ENCODE assay signal across 20 cellular contexts in the genomic region with DNA sequence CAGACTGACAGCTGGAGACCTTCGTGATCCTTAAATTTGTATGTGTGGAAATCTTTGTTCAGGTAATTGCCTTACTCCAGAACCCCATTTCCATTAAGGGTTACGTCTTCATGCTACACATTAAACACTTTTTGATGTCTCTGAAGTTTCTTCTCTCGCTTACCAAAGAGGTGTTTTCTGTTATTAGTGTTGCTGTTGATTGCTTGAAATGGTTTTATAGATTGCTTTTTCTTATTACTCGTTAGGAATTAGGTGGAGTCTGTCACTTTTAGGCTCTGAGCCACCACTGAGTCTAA.
DNase-seq lines count a peak whose midpoint lies in the region; ATAC-seq and TF ChIP-seq lines count a peak whose summit lies in the region.
"Had no signal": no experiment of that assay in that cellular context is flagged by ENCODE, and none has a peak within 500 bp of the region (broad histone marks: within the 10 kb centered on the region; RNA-seq: fewer than 3 reads in every experiment).

No MANE protein-coding gene starts in this region.

- H3K9ac ChIP-seq in Loucy (ENCODE audit: low read depth, low read length, poor library complexity, severe bottlenecking): no peak overlapping the region

- no peaks in the 10 kb centered on the region for H4K20me1 ChIP-seq in Loucy (ENCODE audit: insufficient read depth, low read length, poor library complexity, severe bottlenecking)

- no peaks in the 10 kb centered on the region for H3K9me3 ChIP-seq in Loucy (ENCODE audit: insufficient read depth, low read depth, low read length)
- H3K9me3 ChIP-seq: Caco-2 had no signal

- peaks cover 5% of the 10 kb centered on the region for H3K9me3 Mint-ChIP-seq in chondrocyte (ENCODE audit: low read depth)
- H3K9me3 Mint-ChIP-seq in stimulated activated memory B cell treated with anti-CD40 and anti-IgM and Interleukin-4, amounts not matched to agents 10 μg/mL and 1 μg/mL and 100 μg/mL, for 72 hours: no peaks in the 10 kb centered on the region

- H3K27me3 Mint-ChIP-seq in chondrocyte (ENCODE audit: low read depth): no peaks in the 10 kb centered on the region
- H3K27me3 Mint-ChIP-seq in stimulated activated memory B cell treated with anti-CD40 and anti-IgM and Interleukin-4, amounts not matched to agents 10 μg/mL and 1 μg/mL and 100 μg/mL, for 72 hours: no peaks in the 10 kb centered on the region
- H3K27me3 Mint-ChIP-seq: activated naive CD8-positive, alpha-beta T cell had no signal

- H3K4me3 Mint-ChIP-seq in chondrocyte (ENCODE audit: unreplicated experiment): no peak overlapping the region
- no peak overlapping the region for H3K4me3 Mint-ChIP-seq in stimulated activated memory B cell treated with anti-CD40 and anti-IgM and Interleukin-4, amounts not matched to agents 10 μg/mL and 1 μg/mL and 100 μg/mL, for 72 hours
- H3K4me3 Mint-ChIP-seq: activated naive CD8-positive, alpha-beta T cell; activated T-helper 1 cell treated with anti-CD3 and anti-CD28 coated beads, Interleukin-12 subunit alpha, Interleukin-12 subunit beta, Interleukin-2, Interleukin-4 antibody, amounts not matched to agents 30 ng/mL and 10 ng/mL and 1 ng/mL, durations not matched to agents 14 hours and 24 hours and 36 hours; WTC11 had no signal

- no peak for ATAC-seq in stimulated activated memory B cell treated with anti-CD40 and anti-IgM and Interleukin-4, amounts not matched to agents 10 μg/mL and 1 μg/mL and 100 μg/mL, for 72 hours
- ATAC-seq in HG02885 (IDR thresholded peaks at IDR 0.05; ENCODE audit: poor library complexity, unreplicated experiment): no peak
- no peak for ATAC-seq in GM21825 (IDR thresholded peaks at IDR 0.05; ENCODE audit: unreplicated experiment)

- no peak overlapping the region for H3K4me3 ChIP-seq in Loucy (ENCODE audit: low read length, poor library complexity, severe bottlenecking)
- H3K4me3 ChIP-seq: ascending aorta, heart left ventricle had no signal

- no peaks in the 10 kb centered on the region for H3K79me2 ChIP-seq in Loucy (ENCODE audit: insufficient read depth, low read length)

- no peaks in the 10 kb centered on the region for H3K4me1 ChIP-seq in Loucy (ENCODE audit: insufficient read depth, low read length, poor library complexity, severe bottlenecking)
- H3K4me1 ChIP-seq: ascending aorta, Caco-2 had no signal

- no peaks in the 10 kb centered on the region for H3K36me3 ChIP-seq in Loucy (ENCODE audit: insufficient read depth, low read length)
- H3K36me3 ChIP-seq: ascending aorta, heart left ventricle had no signal

- H3K27ac Mint-ChIP-seq in chondrocyte (ENCODE audit: unreplicated experiment): no peak overlapping the region
- peak overlapping the region; percentile 30 for H3K27ac Mint-ChIP-seq in stimulated activated memory B cell treated with anti-CD40 and anti-IgM and Interleukin-4, amounts not matched to agents 10 μg/mL and 1 μg/mL and 100 μg/mL, for 72 hours
- H3K27ac Mint-ChIP-seq: activated naive CD8-positive, alpha-beta T cell; activated T-helper 1 cell treated with anti-CD3 and anti-CD28 coated beads, Interleukin-12 subunit alpha, Interleukin-12 subunit beta, Interleukin-2, Interleukin-4 antibody, amounts not matched to agents 30 ng/mL and 10 ng/mL and 1 ng/mL, durations not matched to agents 14 hours and 24 hours and 36 hours; WTC11 had no signal

- no peaks in the 10 kb centered on the region for H3K36me3 Mint-ChIP-seq in chondrocyte (ENCODE audit: low read depth)
- no peaks in the 10 kb centered on the region for H3K36me3 Mint-ChIP-seq in stimulated activated memory B cell treated with anti-CD40 and anti-IgM and Interleukin-4, amounts not matched to agents 10 μg/mL and 1 μg/mL and 100 μg/mL, for 72 hours

- TF ChIP-seq CTCF in Loucy (conservative IDR thresholded peaks at IDR 0.05; ENCODE audit: low read length): 0 out of 2 replicates have a peak, but pooled peaks have one; percentile 29
- TF ChIP-seq CTCF in chondrocyte (IDR thresholded peaks at IDR 0.05): peak; percentile 42

- H3K4me1 Mint-ChIP-seq in chondrocyte (ENCODE audit: low read depth): peaks cover 14% of the 10 kb centered on the region
- H3K4me1 Mint-ChIP-seq in stimulated activated memory B cell treated with anti-CD40 and anti-IgM and Interleukin-4, amounts not matched to agents 10 μg/mL and 1 μg/mL and 100 μg/mL, for 72 hours: peaks cover 24% of the 10 kb centered on the region
- H3K4me1 Mint-ChIP-seq: WTC11 had no signal

- H3F3A ChIP-seq in Loucy (ENCODE audit: low read depth): no peaks in the 10 kb centered on the region

- H2AFZ ChIP-seq in Loucy (ENCODE audit: low read length): peak overlapping the region; percentile 53; the same call in 1 of the 2 replicates

- H3K27me3 ChIP-seq in Loucy (ENCODE audit: insufficient read depth, low read length, poor library complexity, severe bottlenecking): no peaks in the 10 kb centered on the region
- H3K27me3 ChIP-seq: ascending aorta, heart left ventricle had no signal

- no peak overlapping the region for H3K4me2 ChIP-seq in Loucy (ENCODE audit: low read depth, low read length, poor library complexity, severe bottlenecking)

- no peaks in the 10 kb centered on the region for H3K9me2 ChIP-seq in Loucy (replicated peaks; ENCODE audit: low read depth, low read length)

- peak; percentile 43 for DNase-seq in activated effector memory CD4-positive, alpha-beta T cell treated with anti-CD3 and anti-CD28 coated beads, Interleukin-2, amount 50 U/mL, for 16 hours
- no peak for DNase-seq in activated effector memory CD4-positive, alpha-beta T cell treated with Interleukin-2 at 50 U/mL for 16 hours
- DNase-seq in chondrocyte (ENCODE audit: low spot score) (no peak), NK-92 (lab: John Stamatoyannopoulos, UW; ENCODE audit: unreplicated experiment) (no peak)
- DNase-seq: DMS79 treated with DMSO at 0.1 percent for 48 hours, KG1, NCI-H2171, NCI-H510A treated with DMSO at 0.1 percent for 48 hours, occipital lobe, retina had no signal
